In the genomic region with DNA sequence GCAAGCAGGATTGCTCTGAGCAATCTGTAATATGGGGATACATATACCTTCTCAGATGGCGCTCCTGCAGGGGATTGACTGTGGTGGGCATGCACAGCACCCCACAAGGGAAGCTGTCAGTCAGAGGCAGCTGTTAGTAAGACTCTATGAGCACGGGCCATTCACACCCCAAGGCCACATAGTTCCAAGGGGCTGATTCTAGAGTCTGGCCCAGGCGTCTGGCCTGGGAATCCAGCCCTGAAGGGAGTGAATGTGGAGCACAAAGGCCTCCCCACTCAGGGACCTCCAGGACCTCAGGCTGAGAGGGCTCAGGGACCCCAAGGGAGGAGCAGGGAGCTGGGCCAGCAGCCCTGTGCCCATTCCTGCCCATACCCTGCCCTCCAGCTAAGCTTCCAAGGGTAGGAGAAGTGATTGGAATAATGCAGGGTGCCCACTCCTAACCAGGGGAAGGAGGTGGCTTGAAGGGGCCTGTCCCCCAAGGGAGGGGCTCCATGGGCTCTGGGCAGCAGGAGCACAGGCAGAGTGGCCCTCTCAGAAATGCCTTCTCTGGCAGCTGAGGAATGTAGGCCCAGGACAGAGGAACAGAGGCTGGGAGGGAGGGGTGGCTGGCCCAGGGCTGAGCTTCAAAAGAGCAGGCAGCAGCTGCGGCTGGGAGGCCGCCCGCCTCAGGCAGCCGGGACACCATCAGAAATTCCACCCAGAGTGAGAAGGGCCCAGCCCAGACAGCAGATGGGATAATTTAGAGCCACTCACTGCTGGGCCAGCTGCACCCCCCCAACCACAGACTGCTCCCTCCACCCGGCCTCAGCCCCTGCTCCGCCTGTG, we compare ENCODE assay signal across 10 cellular contexts. TPM values are rescaled to one million over a fixed set of nuclear protein-coding genes. Genes with fewer than 3 reads are reported as not detected.
DNase-seq lines count a peak whose midpoint lies in the region; ATAC-seq and TF ChIP-seq lines count a peak whose summit lies in the region.
"Had no signal": no experiment of that assay in that cellular context is flagged by ENCODE, and none has a peak within 500 bp of the region (broad histone marks: within the 10 kb centered on the region; RNA-seq: fewer than 3 reads in every experiment).

No MANE protein-coding gene starts in this region.

- peaks cover 3% of the 10 kb centered on the region for H3K27me3 Mint-ChIP-seq in activated T-helper 17 cell treated with anti-CD3 and anti-CD28 coated beads, Interleukin-2, amount 50 U/mL, for 72 hours
- H3K27me3 Mint-ChIP-seq in activated T-helper 1 cell treated with anti-CD3 and anti-CD28 coated beads, Interleukin-12 subunit alpha, Interleukin-12 subunit beta, Interleukin-2, Interleukin-4 antibody, amounts not matched to agents 30 ng/mL and 10 ng/mL and 1 ng/mL, durations not matched to agents 14 hours and 24 hours and 36 hours (ENCODE audit: insufficient read depth), result peaks cover 1% of the 10 kb centered on the region

- no peaks in the 10 kb centered on the region for H3K9me3 ChIP-seq in left ventricle myocardium inferior (replicated peaks)
- H3K9me3 ChIP-seq in psoas muscle, result no peaks in the 10 kb centered on the region

- H3K27me3 ChIP-seq in left ventricle myocardium inferior (ENCODE audit: low read depth) (no peaks in the 10 kb centered on the region), psoas muscle (ENCODE audit: insufficient read depth in 3 of 3, low read length in 2 of 3) (no peaks in the 10 kb centered on the region)

- H3K36me3 Mint-ChIP-seq in activated T-helper 17 cell treated with anti-CD3 and anti-CD28 coated beads, Interleukin-2, amount 50 U/mL, for 72 hours (ENCODE audit: low read depth), result no peaks in the 10 kb centered on the region
- no peaks in the 10 kb centered on the region for H3K36me3 Mint-ChIP-seq in activated T-helper 1 cell treated with anti-CD3 and anti-CD28 coated beads, Interleukin-12 subunit alpha, Interleukin-12 subunit beta, Interleukin-2, Interleukin-4 antibody, amounts not matched to agents 30 ng/mL and 10 ng/mL and 1 ng/mL, durations not matched to agents 14 hours and 24 hours and 36 hours (ENCODE audit: low read depth)

- H3K4me3 Mint-ChIP-seq in activated T-helper 17 cell treated with anti-CD3 and anti-CD28 coated beads, Interleukin-2, amount 50 U/mL, for 72 hours, result no peak overlapping the region
- H3K4me3 Mint-ChIP-seq in activated T-helper 1 cell treated with anti-CD3 and anti-CD28 coated beads, Interleukin-12 subunit alpha, Interleukin-12 subunit beta, Interleukin-2, Interleukin-4 antibody, amounts not matched to agents 30 ng/mL and 10 ng/mL and 1 ng/mL, durations not matched to agents 14 hours and 24 hours and 36 hours, result no peak overlapping the region

- H3K36me3 ChIP-seq in left ventricle myocardium inferior (no peaks in the 10 kb centered on the region), psoas muscle (ENCODE audit: insufficient read depth in 1 of 2, low read depth in 1 of 2) (no peaks in the 10 kb centered on the region)

- H3K27ac ChIP-seq in VCaP (peak overlapping the region; percentile 87), left ventricle myocardium inferior (replicated peaks) (peak overlapping the region; percentile 99), psoas muscle (peak overlapping the region; percentile 68)
- H3K27ac ChIP-seq: KMS-11 had no signal

- peaks cover 5% of the 10 kb centered on the region for H3K4me1 Mint-ChIP-seq in activated T-helper 17 cell treated with anti-CD3 and anti-CD28 coated beads, Interleukin-2, amount 50 U/mL, for 72 hours
- H3K4me1 Mint-ChIP-seq in activated T-helper 1 cell treated with anti-CD3 and anti-CD28 coated beads, Interleukin-12 subunit alpha, Interleukin-12 subunit beta, Interleukin-2, Interleukin-4 antibody, amounts not matched to agents 30 ng/mL and 10 ng/mL and 1 ng/mL, durations not matched to agents 14 hours and 24 hours and 36 hours (ENCODE audit: low read depth), result peaks cover 17% of the 10 kb centered on the region

- TF ChIP-seq CTCF in VCaP (conservative IDR thresholded peaks at IDR 0.05) (no peak), left ventricle myocardium inferior (IDR thresholded peaks at IDR 0.05; ENCODE audit: borderline replicate concordance) (no peak), psoas muscle (IDR thresholded peaks at IDR 0.05) (no peak)

- H3K4me1 ChIP-seq in left ventricle myocardium inferior (peaks cover 100% of the 10 kb centered on the region), psoas muscle (peaks cover 75% of the 10 kb centered on the region)

- DNase-seq in EL (peak; percentile 79), left ventricle myocardium inferior (peak; percentile 85), psoas muscle (peak; percentile 75 to 84)
- no peak for DNase-seq in activated T-helper 1 cell treated with anti-CD3 and anti-CD28 coated beads, Interleukin-12 subunit alpha, Interleukin-12 subunit beta, Interleukin-2, Interleukin-4 antibody, amounts not matched to agents 30 ng/mL and 10 ng/mL and 1 ng/mL, durations not matched to agents 14 hours and 24 hours and 36 hours (ENCODE audit: low spot score)

- no peaks in the 10 kb centered on the region for H3K9me3 Mint-ChIP-seq in activated T-helper 17 cell treated with anti-CD3 and anti-CD28 coated beads, Interleukin-2, amount 50 U/mL, for 72 hours
- H3K9me3 Mint-ChIP-seq in activated T-helper 1 cell treated with anti-CD3 and anti-CD28 coated beads, Interleukin-12 subunit alpha, Interleukin-12 subunit beta, Interleukin-2, Interleukin-4 antibody, amounts not matched to agents 30 ng/mL and 10 ng/mL and 1 ng/mL, durations not matched to agents 14 hours and 24 hours and 36 hours, result no peaks in the 10 kb centered on the region
- H3K9me3 Mint-ChIP-seq: activated T-helper 2 cell treated with anti-CD3 and anti-CD28 coated beads, Interferon-gamma antibody, Interleukin-2, Interleukin-4, amounts not matched to agents 10 μg/mL and 5 μg/mL and 100 μg/mL, durations not matched to agents 14 hours and 24 hours and 36 hours had no signal

- TF ChIP-seq POLR2A in GM18505 (IDR thresholded peaks at IDR 0.05; ENCODE audit: borderline replicate concordance, extremely low read depth, insufficient read depth, insufficient read length), result no peak

- intact Hi-C loops in left ventricle myocardium inferior (cut with micrococcal nuclease), result no loop called here
- intact Hi-C loops in psoas muscle (cut with DNase I), result no loop called here
- intact Hi-C loops in activated T-helper 1 cell treated with anti-CD3 and anti-CD28 coated beads, Interleukin-12 subunit alpha, Interleukin-12 subunit beta, Interleukin-2, Interleukin-4 antibody, amounts not matched to agents 30 ng/mL and 10 ng/mL and 1 ng/mL, durations not matched to agents 14 hours and 24 hours and 36 hours (cut with micrococcal nuclease), result loop anchor here (10.0 kb wide), 1 partner anchor 276 kb away; no protein-coding TSS in a partner anchor

- no peak overlapping the region for H3K27ac Mint-ChIP-seq in activated T-helper 17 cell treated with anti-CD3 and anti-CD28 coated beads, Interleukin-2, amount 50 U/mL, for 72 hours
- H3K27ac Mint-ChIP-seq in activated T-helper 1 cell treated with anti-CD3 and anti-CD28 coated beads, Interleukin-12 subunit alpha, Interleukin-12 subunit beta, Interleukin-2, Interleukin-4 antibody, amounts not matched to agents 30 ng/mL and 10 ng/mL and 1 ng/mL, durations not matched to agents 14 hours and 24 hours and 36 hours, result no peak overlapping the region
- H3K27ac Mint-ChIP-seq: activated T-helper 2 cell treated with anti-CD3 and anti-CD28 coated beads, Interferon-gamma antibody, Interleukin-2, Interleukin-4, amounts not matched to agents 10 μg/mL and 5 μg/mL and 100 μg/mL, durations not matched to agents 14 hours and 24 hours and 36 hours had no signal

- H3K4me3 ChIP-seq in left ventricle myocardium inferior (peak overlapping the region; percentile 11), psoas muscle (no peak overlapping the region)

- peak; percentile 69 to 80 (median 74) for ATAC-seq in psoas muscle
- ATAC-seq in GM18505 (IDR thresholded peaks at IDR 0.05; ENCODE audit: unreplicated experiment), result no peak
- no peak for ATAC-seq in activated T-helper 17 cell treated with anti-CD3 and anti-CD28 coated beads, Interleukin-2, amount 50 U/mL, for 72 hours (replicated peaks)
- ATAC-seq in HG02588 (IDR thresholded peaks at IDR 0.05; ENCODE audit: unreplicated experiment), result no peak

- WGBS in psoas muscle, 3 donors, result 20 to 32% (median 25%) methylated on average over 7 to 9 of the region's 9 CpGs

RNA-seq across cellular contexts. Expression of a gene that starts 48.9 kb away (rescaled TPM):
- 89.4 TPM for total RNA-seq in left ventricle myocardium inferior
- 10 to 100 TPM; 27.2 to 58.0 (median 40.4) TPM for total RNA-seq in psoas muscle
- polyA plus RNA-seq in psoas muscle, result 10 to 100 TPM; 49.2 to 91.1 (median 76.2) TPM
- total RNA-seq in activated T-helper 17 cell treated with anti-CD3 and anti-CD28 coated beads, Interleukin-2, amount 50 U/mL, for 72 hours, result 10 to 100 TPM; 27.5 to 48.5 TPM
- total RNA-seq in activated T-helper 1 cell treated with anti-CD3 and anti-CD28 coated beads, Interleukin-12 subunit alpha, Interleukin-12 subunit beta, Interleukin-2, Interleukin-4 antibody, amounts not matched to agents 30 ng/mL and 10 ng/mL and 1 ng/mL, durations not matched to agents 14 hours and 24 hours and 36 hours, result 79.6 and 87.0 TPM in 2 replicates

RNA-seq across cellular contexts. Expression of a gene that starts 56.5 kb away (rescaled TPM):
- total RNA-seq in left ventricle myocardium inferior (43.2 TPM), psoas muscle (10 to 100 TPM; 31.1 to 67.2 (median 47.4) TPM)
- polyA plus RNA-seq in psoas muscle, result 10 to 100 TPM; 28.0 to 56.5 (median 46.4) TPM
- under 1 TPM; 0.15 to 0.56 TPM for total RNA-seq in activated T-helper 17 cell treated with anti-CD3 and anti-CD28 coated beads, Interleukin-2, amount 50 U/mL, for 72 hours
- 0.37 TPM in 1 of 2 replicates, not detected in the other for total RNA-seq in activated T-helper 1 cell treated with anti-CD3 and anti-CD28 coated beads, Interleukin-12 subunit alpha, Interleukin-12 subunit beta, Interleukin-2, Interleukin-4 antibody, amounts not matched to agents 30 ng/mL and 10 ng/mL and 1 ng/mL, durations not matched to agents 14 hours and 24 hours and 36 hours

Comparison
In these comparisons a context has a peak if more than half of its experiments do, and no peak if none do; other contexts are left out.
1. ATAC-seq: peak in psoas muscle (4 of 4); none in GM18505 (single experiment), activated T-helper 17 cell treated with anti-CD3 and anti-CD28 coated beads, Interleukin-2, amount 50 U/mL, for 72 hours (single experiment) and HG02588 (single experiment).
2. RNA of a gene that starts 56.5 kb away (total RNA-seq): 31.1 to 67.2 TPM in psoas muscle and 43.2 TPM in left ventricle myocardium inferior (single experiment); 0.15 to 0.56 TPM in activated T-helper 17 cell treated with anti-CD3 and anti-CD28 coated beads, Interleukin-2, amount 50 U/mL, for 72 hours and 0.37 TPM in activated T-helper 1 cell treated with anti-CD3 and anti-CD28 coated beads, Interleukin-12 subunit alpha, Interleukin-12 subunit beta, Interleukin-2, Interleukin-4 antibody, amounts not matched to agents 30 ng/mL and 10 ng/mL and 1 ng/mL, durations not matched to agents 14 hours and 24 hours and 36 hours; every median in the first group is over 10 times any median in the second.
3. Peak in every context shown above with its lines, with median percentiles within 50 percentile points of each other: H3K27ac ChIP-seq.